In genomic region chr6:2943564-2943955, GRCh38 we compare ENCODE assay signal across 13 cellular contexts. TPM values are rescaled to one million over a fixed set of nuclear protein-coding genes. Genes with fewer than 3 reads are reported as not detected.
A peak's percentile ranks its signal among the peaks of the same experiment; 100 is the strongest.
DNase-seq lines count a peak whose midpoint lies in the region; ATAC-seq, FAIRE-seq and TF ChIP-seq lines count a peak whose summit lies in the region.
"Had no signal": no experiment of that assay in that cellular context is flagged by ENCODE, and none has a peak within 500 bp of the region (broad histone marks: within the 10 kb centered on the region; RNA-seq: fewer than 3 reads in every experiment).

No MANE protein-coding gene starts in this region.

- H3K27ac Mint-ChIP-seq in activated T-cell treated with anti-CD3 and anti-CD28 coated beads, Interleukin-2, amount 50 U/mL, for 72 hours = no peak overlapping the region
- peak overlapping the region; percentile 25 for H3K27ac Mint-ChIP-seq in type B pancreatic cell

- ATAC-seq in left cardiac atrium = no peak
- no peak for ATAC-seq in activated T-cell treated with anti-CD3 and anti-CD28 coated beads, Interleukin-2, amount 50 U/mL, for 72 hours (replicated peaks in 1 of 2)
- ATAC-seq: Panc1 had no signal

- peaks cover 17% of the 10 kb centered on the region for H3K36me3 ChIP-seq in left ventricle myocardium inferior
- peaks cover 1% of the 10 kb centered on the region for H3K36me3 ChIP-seq in mesendoderm (ENCODE audit: control insufficient read depth, insufficient read depth, low read length)

- H2AK5ac ChIP-seq in mesendoderm (ENCODE audit: low read length) = no peak overlapping the region

- H2BK5ac ChIP-seq in mesendoderm (ENCODE audit: low read length) = no peak overlapping the region

- H3K9ac ChIP-seq in mesendoderm (ENCODE audit: low read length) = no peak overlapping the region

- peaks cover 2 to 8% of the 10 kb centered on the region in 2 donors for H3K9me3 Mint-ChIP-seq in activated T-cell treated with anti-CD3 and anti-CD28 coated beads, Interleukin-2, amount 50 U/mL, for 72 hours
- H3K9me3 Mint-ChIP-seq in type B pancreatic cell = no peaks in the 10 kb centered on the region

- H3K4me3 Mint-ChIP-seq in activated T-cell treated with anti-CD3 and anti-CD28 coated beads, Interleukin-2, amount 50 U/mL, for 72 hours = peak overlapping the region; percentile 73
- H3K4me3 Mint-ChIP-seq in type B pancreatic cell = no peak overlapping the region
- H3K4me3 Mint-ChIP-seq: brain had no signal

- no peaks in the 10 kb centered on the region for H3K27me3 Mint-ChIP-seq in activated T-cell treated with anti-CD3 and anti-CD28 coated beads, Interleukin-2, amount 50 U/mL, for 72 hours (ENCODE audit: low read depth)
- no peaks in the 10 kb centered on the region for H3K27me3 Mint-ChIP-seq in type B pancreatic cell

- no peaks in the 10 kb centered on the region for H3K79me2 ChIP-seq in mesendoderm (ENCODE audit: control insufficient read depth, insufficient read depth, low read length)

- peaks cover 50% of the 10 kb centered on the region for H3K4me1 Mint-ChIP-seq in activated T-cell treated with anti-CD3 and anti-CD28 coated beads, Interleukin-2, amount 50 U/mL, for 72 hours (ENCODE audit: low read depth)
- H3K4me1 Mint-ChIP-seq in type B pancreatic cell (ENCODE audit: unreplicated experiment) = peaks cover 16% of the 10 kb centered on the region

- DNase-seq in left ventricle myocardium inferior (no peak), left cardiac atrium (no peak), mesendoderm (no peak), type B pancreatic cell (ENCODE audit: extremely low spot score, unreplicated experiment) (peak; percentile 44), 8988T (no peak), HuH-7 (ENCODE audit: low spot score) (no peak), frontal cortex (ENCODE audit: low spot score in 2 of 2) (no peak)
- no peak for DNase-seq in activated T-cell treated with anti-CD3 and anti-CD28 coated beads, Interleukin-2, amount 50 U/mL, for 72 hours
- DNase-seq: stimulated activated CD4-positive, alpha-beta T cell treated with anti-CD3 and anti-CD28 coated beads, Interleukin-1b, Interleukin-23, amount 100 ng/mL, for 48 hours; T-helper 9 cell had no signal

- no peak for TF ChIP-seq CTCF in left ventricle myocardium inferior (IDR thresholded peaks at IDR 0.05; ENCODE audit: borderline replicate concordance)
- no peak for TF ChIP-seq CTCF in type B pancreatic cell (conservative IDR thresholded peaks at IDR 0.05)

- peaks cover 14% of the 10 kb centered on the region in 2 donors for H3K36me3 Mint-ChIP-seq in activated T-cell treated with anti-CD3 and anti-CD28 coated beads, Interleukin-2, amount 50 U/mL, for 72 hours (ENCODE audit: insufficient read depth in 2 of 2)
- H3K36me3 Mint-ChIP-seq in type B pancreatic cell = peaks cover 7% of the 10 kb centered on the region

- H3K56ac ChIP-seq in mesendoderm (ENCODE audit: low read length) = peak overlapping the region; percentile 51

- no CpG with 5 or more reads among the region's 5 CpGs for WGBS in mesendoderm (ENCODE audit: extremely low coverage, insufficient coverage, low lambda C conversion rate)

- H4K5ac ChIP-seq in mesendoderm (ENCODE audit: low read length) = no peak overlapping the region

- no peak overlapping the region for H2BK120ac ChIP-seq in mesendoderm (ENCODE audit: low read depth, low read length)

- no peak overlapping the region for H4K8ac ChIP-seq in mesendoderm (ENCODE audit: low read depth, low read length)

- H3K4me3 ChIP-seq in left ventricle myocardium inferior (peak overlapping the region; percentile 19), mesendoderm (ENCODE audit: low read length) (no peak overlapping the region)

- H3K27me3 ChIP-seq in left ventricle myocardium inferior (ENCODE audit: low read depth) = no peaks in the 10 kb centered on the region
- no peaks in the 10 kb centered on the region for H3K27me3 ChIP-seq in mesendoderm (ENCODE audit: insufficient read depth, low read length, poor library complexity)

- no peak overlapping the region for H2BK15ac ChIP-seq in mesendoderm (replicated peaks; ENCODE audit: low read depth)

- no peaks in the 10 kb centered on the region for H3K9me3 ChIP-seq in left ventricle myocardium inferior (replicated peaks)

- FAIRE-seq in frontal cortex (lab: Jason Lieb, UNC) = no peak

- peak overlapping the region; percentile 62 for H3K27ac ChIP-seq in left ventricle myocardium inferior (replicated peaks)
- H3K27ac ChIP-seq in mesendoderm (ENCODE audit: low read depth, low read length) = peak overlapping the region; percentile 19

- intact Hi-C loops in left ventricle myocardium inferior (cut with micrococcal nuclease) = no loop called here
- intact Hi-C loops in left cardiac atrium (cut with DNase I) = no loop called here

- H3K79me1 ChIP-seq in mesendoderm (ENCODE audit: low read length) = no peaks in the 10 kb centered on the region

- H3K4ac ChIP-seq in mesendoderm (ENCODE audit: low read depth, low read length) = no peak overlapping the region

- H3K4me1 ChIP-seq in left ventricle myocardium inferior (peaks cover 61% of the 10 kb centered on the region), mesendoderm (ENCODE audit: control insufficient read depth, low read depth, low read length) (peaks cover 4% of the 10 kb centered on the region)

- no peak overlapping the region for H3K18ac ChIP-seq in mesendoderm (ENCODE audit: low read length)

- no peak overlapping the region for H3K4me2 ChIP-seq in mesendoderm (ENCODE audit: low read length)

- no peak overlapping the region for H3K23ac ChIP-seq in mesendoderm (ENCODE audit: low read length)

RNA-seq across cellular contexts. Expression of gene SERPINB6, which starts 27.8 kb away (rescaled TPM):
- 233 TPM for total RNA-seq in left ventricle myocardium inferior
- 100 to 1,000 TPM; 218 to 225 TPM for total RNA-seq in left cardiac atrium
- 100 to 1,000 TPM in 1 of 2 donors, 10 to 100 TPM in 1; 64.9 to 114 TPM for total RNA-seq in activated T-cell treated with anti-CD3 and anti-CD28 coated beads, Interleukin-2, amount 50 U/mL, for 72 hours
- polyA plus RNA-seq in mesendoderm (2013, experiment 1 of 2) = 40.3 TPM
- polyA plus RNA-seq in mesendoderm (2013, experiment 2 of 2) = 41.2 TPM
- 57.5 and 61.2 TPM in 2 replicates for total RNA-seq in type B pancreatic cell (ENCODE audit: low replicate concordance)
- total RNA-seq in frontal cortex = 14.3 TPM

RNA-seq across cellular contexts. Expression of gene SERPINB9, which starts 40.5 kb away (rescaled TPM):
- total RNA-seq in left ventricle myocardium inferior = 3.5 TPM
- 10 to 100 TPM in 1 of 2 donors, 1 to 10 TPM in 1; 3.8 to 14.4 TPM for total RNA-seq in left cardiac atrium
- 10 to 100 TPM; 70.7 to 96.1 TPM for total RNA-seq in activated T-cell treated with anti-CD3 and anti-CD28 coated beads, Interleukin-2, amount 50 U/mL, for 72 hours
- 281 TPM for polyA plus RNA-seq in mesendoderm (2013, experiment 1 of 2)
- 280 TPM for polyA plus RNA-seq in mesendoderm (2013, experiment 2 of 2)
- total RNA-seq in type B pancreatic cell (ENCODE audit: low replicate concordance) = 6.0 and 6.5 TPM in 2 replicates
- 6.5 TPM for total RNA-seq in frontal cortex
- total RNA-seq: MCF 10A had no signal

RNA-seq across cellular contexts. Expression of gene NQO2, which starts 56.1 kb away (rescaled TPM):
- 51.1 TPM for total RNA-seq in left ventricle myocardium inferior
- 10 to 100 TPM; 46.2 to 53.8 TPM for total RNA-seq in left cardiac atrium
- total RNA-seq in activated T-cell treated with anti-CD3 and anti-CD28 coated beads, Interleukin-2, amount 50 U/mL, for 72 hours = 10 to 100 TPM; 32.7 to 47.3 TPM
- polyA plus RNA-seq in mesendoderm (2013, experiment 1 of 2) = 103 TPM
- polyA plus RNA-seq in mesendoderm (2013, experiment 2 of 2) = 109 TPM
- 19.1 and 19.5 TPM in 2 replicates for total RNA-seq in type B pancreatic cell (ENCODE audit: low replicate concordance)
- 6.1 TPM for total RNA-seq in frontal cortex
